Comparison of ENCODE assay signal across 8 cellular contexts in genomic region chr1:61051455-61052392, GRCh38. TPM values are rescaled to one million over a fixed set of nuclear protein-coding genes. Genes with fewer than 3 reads are reported as not detected.
DNase-seq lines count a peak whose midpoint lies in the region; ATAC-seq and TF ChIP-seq lines count a peak whose summit lies in the region.

No MANE protein-coding gene starts in this region.

- DNase-seq in ELF-1 (ENCODE audit: low read depth, low spot score) (peak; percentile 52), WTC11 (ENCODE audit: low spot score) (peak; percentile 62), left cardiac atrium (peak; percentile 38), progenitor cell of endocrine pancreas (ENCODE audit: low spot score, unreplicated experiment) (no peak), left lobe of liver (ENCODE audit: low spot score) (no peak), foreskin fibroblast (no peak), NCI-H1092 treated with DMSO at 0.1 percent for 48 hours (lab: John Stamatoyannopoulos, UW) (no peak)

- H3K27ac Mint-ChIP-seq in WTC11 = no peak overlapping the region
- H3K27ac Mint-ChIP-seq in progenitor cell of endocrine pancreas = no peak overlapping the region

- ATAC-seq in WTC11 (no peak), left cardiac atrium (no peak), left lobe of liver (no peak), HG03097 (IDR thresholded peaks at IDR 0.05; ENCODE audit: low FRiP score, unreplicated experiment) (no peak)

- CTCF ChIA-PET in WTC11 (lab: Charles Lee) = interaction anchor here (1.2 to 4.7 kb wide), 5 partner anchors 9 to 496 kb away, joined by 3 to 66 read pairs (median 14); partner anchors contain the start of gene NFIA

- no peaks in the 10 kb centered on the region for H3K9me3 Mint-ChIP-seq in WTC11
- no peaks in the 10 kb centered on the region for H3K9me3 Mint-ChIP-seq in progenitor cell of endocrine pancreas (ENCODE audit: low read depth)

- H3K27me3 Mint-ChIP-seq in WTC11 (ENCODE audit: low read depth) (peaks cover 63% of the 10 kb centered on the region), progenitor cell of endocrine pancreas (peaks cover 63% of the 10 kb centered on the region)

- intact Hi-C loops in left cardiac atrium (cut with DNase I) = loop anchor here (2.0 to 10.0 kb wide), 5 partner anchors 36 to 401 kb away; no protein-coding TSS in a partner anchor

- no peaks in the 10 kb centered on the region for H3K36me3 Mint-ChIP-seq in WTC11
- H3K36me3 Mint-ChIP-seq in progenitor cell of endocrine pancreas (ENCODE audit: insufficient read depth) = no peaks in the 10 kb centered on the region

- TF ChIP-seq CTCF in WTC11 (IDR thresholded peaks at IDR 0.05) (no peak), progenitor cell of endocrine pancreas (IDR thresholded peaks at IDR 0.05; ENCODE audit: unreplicated experiment) (no peak), foreskin fibroblast (IDR thresholded peaks at IDR 0.05; ENCODE audit: low read depth, low read length) (no peak)

- POLR2A ChIA-PET in WTC11 (lab: Charles Lee) = interaction anchor here (2.2 kb wide), 1 partner anchor 26 kb away, joined by 9 read pairs; no protein-coding TSS in a partner anchor

- peak overlapping the region in 1 of 2 donors; percentile 66 for H3K4me3 ChIP-seq in foreskin fibroblast (ENCODE audit: low read depth in 1 of 2, low read length in 2 of 2)

- peak overlapping the region; percentile 80 for H3K4me3 Mint-ChIP-seq in WTC11
- peak overlapping the region; percentile 70 for H3K4me3 Mint-ChIP-seq in progenitor cell of endocrine pancreas (ENCODE audit: low read depth)

- peaks cover 53% of the 10 kb centered on the region for H3K4me1 Mint-ChIP-seq in WTC11
- peaks cover 11% of the 10 kb centered on the region for H3K4me1 Mint-ChIP-seq in progenitor cell of endocrine pancreas (ENCODE audit: low read depth)

TF ChIP-seq in WTC11, 78 proteins besides CTCF, POLR2A, EP300 and RAD21:
- TF ChIP-seq E2F5 (CRISPR knock-in tag; IDR thresholded peaks at IDR 0.05) (no peak), PRRX2 (CRISPR knock-in tag; IDR thresholded peaks at IDR 0.05) (no peak), ZNF425 (CRISPR knock-in tag; conservative IDR thresholded peaks at IDR 0.05) (no peak), ETV6 (CRISPR knock-in tag; IDR thresholded peaks at IDR 0.05) (no peak), FOXP4 (CRISPR knock-in tag; IDR thresholded peaks at IDR 0.05) (no peak)

RNA-seq across cellular contexts. Expression of gene NFIA, which starts 30.6 kb away (rescaled TPM):
- 7.3 to 16.7 TPM (median 8.6 TPM) in 3 replicates for total RNA-seq in WTC11 (2021)
- 10 to 100 TPM; 94.1 to 97.8 TPM for total RNA-seq in left cardiac atrium
- total RNA-seq in progenitor cell of endocrine pancreas = 1.2 and 3.9 TPM in 2 replicates
- total RNA-seq in left lobe of liver = 69.9 TPM

Comparison
In these comparisons a context has a peak if more than half of its experiments do, and no peak if none do; other contexts are left out.
1. DNase-seq: peak in ELF-1 (single experiment), WTC11 (single experiment) and left cardiac atrium (single experiment); none in progenitor cell of endocrine pancreas (single experiment), left lobe of liver (single experiment), foreskin fibroblast (0 of 2) and NCI-H1092 treated with DMSO at 0.1 percent for 48 hours (single experiment).